3 cellular contexts compared by ENCODE assay signal in the genomic region with DNA sequence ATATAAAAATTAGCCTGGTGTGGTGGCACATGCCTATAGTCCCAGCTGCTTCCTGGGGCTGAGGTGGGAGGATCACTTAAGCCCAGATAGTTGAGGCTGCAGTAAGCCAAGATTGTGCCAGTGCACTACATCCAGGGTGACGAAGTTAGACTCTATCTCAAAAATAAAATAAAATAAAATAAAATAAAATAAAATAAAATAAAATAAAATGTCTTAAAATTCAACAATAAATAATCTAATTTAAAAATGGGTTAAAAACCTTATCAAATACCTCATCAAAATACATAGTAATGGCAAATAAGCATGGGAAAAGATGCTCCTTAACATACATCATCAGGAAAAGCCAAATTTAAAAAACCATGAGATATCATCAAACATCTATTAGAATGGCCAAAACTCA.
"Had no signal": no experiment of that assay in that cellular context is flagged by ENCODE, and none has a peak within 500 bp of the region (broad histone marks: within the 10 kb centered on the region; RNA-seq: fewer than 3 reads in every experiment).

No MANE protein-coding gene starts in this region.

- DNase-seq: GDM1, GF-D8 had no signal

- ATAC-seq: GM12878 had no signal
